Comparison of ENCODE assay signal across 26 cellular contexts in the genomic region with DNA sequence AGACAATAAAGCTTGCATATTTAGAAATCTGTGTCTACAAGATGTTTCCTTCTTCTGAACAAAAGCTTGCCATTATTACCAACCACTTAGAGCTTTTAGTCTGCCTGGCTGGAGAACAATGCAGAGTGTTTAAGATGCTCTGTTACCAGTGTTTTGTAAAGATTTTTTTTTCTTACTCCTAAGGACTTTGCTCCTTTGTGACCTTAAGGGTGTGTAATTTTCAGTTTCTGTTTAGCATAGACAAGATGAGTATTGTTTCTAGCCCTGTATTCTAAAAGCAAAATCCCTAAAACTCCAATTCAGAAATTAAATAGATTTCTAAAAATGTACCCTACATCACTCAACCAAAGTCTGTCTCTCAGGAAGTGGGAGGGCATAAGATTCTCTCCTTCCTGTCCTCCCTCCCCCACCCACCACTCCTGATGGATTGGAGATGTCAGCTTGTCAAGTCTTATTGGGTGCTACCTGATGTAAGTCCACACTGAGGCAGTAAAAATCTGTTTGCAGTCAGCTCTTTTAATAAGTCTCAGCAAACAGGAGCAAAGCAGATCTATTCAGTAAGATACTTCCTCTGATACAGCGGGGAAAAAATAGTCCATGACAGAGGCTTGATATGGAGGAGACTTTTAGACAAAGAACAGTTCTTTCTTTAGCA.
DNase-seq lines count a peak whose midpoint lies in the region; ATAC-seq and TF ChIP-seq lines count a peak whose summit lies in the region.
"Had no signal": no experiment of that assay in that cellular context is flagged by ENCODE, and none has a peak within 500 bp of the region (broad histone marks: within the 10 kb centered on the region; RNA-seq: fewer than 3 reads in every experiment).

No MANE protein-coding gene starts in this region.

- H3K27me3 Mint-ChIP-seq in brain: no peaks in the 10 kb centered on the region
- H3K27me3 Mint-ChIP-seq in neural crest cell (ENCODE audit: low read depth): no peaks in the 10 kb centered on the region
- H3K27me3 Mint-ChIP-seq: activated CD8-positive, alpha-beta T cell treated with anti-CD3 and anti-CD28 coated beads for 36 hours; activated naive CD8-positive, alpha-beta T cell; CD4-positive, alpha-beta T cell; dendritic cell treated with granulocyte-macrophage colony-stimulating factor and Interleukin-4, amounts not matched to agents 40 ng/mL and 50 ng/mL, for 4 days; IgD-negative memory B cell had no signal

- no peaks in the 10 kb centered on the region for H4K20me1 ChIP-seq in BLaER1 treated with 17β-estradiol and CSF1 and Interleukin-3, amounts not matched to agents 10 nM and 100 nM
- no peaks in the 10 kb centered on the region for H4K20me1 ChIP-seq in MM.1S (ENCODE audit: insufficient read depth, low read length)

- H3K36me3 Mint-ChIP-seq in brain (no peaks in the 10 kb centered on the region), neural crest cell (ENCODE audit: low read depth) (peaks cover 2% of the 10 kb centered on the region)
- H3K36me3 Mint-ChIP-seq: activated naive CD8-positive, alpha-beta T cell; IgD-negative memory B cell; natural killer cell had no signal

- H3K79me2 ChIP-seq in MM.1S (ENCODE audit: low read length): no peaks in the 10 kb centered on the region

- no peak overlapping the region for H3K9ac ChIP-seq in BLaER1 treated with 17β-estradiol and CSF1 and Interleukin-3, amounts not matched to agents 10 nM and 100 nM
- H3K9ac ChIP-seq in MM.1S (ENCODE audit: low read length): no peak overlapping the region

- no peak overlapping the region for H3K27ac ChIP-seq in BLaER1 treated with 17β-estradiol and CSF1 and Interleukin-3, amounts not matched to agents 10 nM and 100 nM
- no peak overlapping the region for H3K27ac ChIP-seq in MM.1S (ENCODE audit: low read length)
- H3K27ac ChIP-seq: gastroesophageal sphincter, right lobe of liver had no signal

- H3K27ac Mint-ChIP-seq in brain: peak overlapping the region in 4 of 5 experiments; percentile 8 to 79 (median 45)
- peak overlapping the region; percentile 60 for H3K27ac Mint-ChIP-seq in neural crest cell (ENCODE audit: unreplicated experiment)
- H3K27ac Mint-ChIP-seq: activated CD8-positive, alpha-beta T cell treated with anti-CD3 and anti-CD28 coated beads for 36 hours; activated naive CD8-positive, alpha-beta T cell; CD4-positive, alpha-beta T cell; dendritic cell treated with granulocyte-macrophage colony-stimulating factor and Interleukin-4, amounts not matched to agents 40 ng/mL and 50 ng/mL, for 4 days; IgD-negative memory B cell; natural killer cell; stimulated activated naive CD8-positive, alpha-beta T cell treated with anti-CD3 and anti-CD28 coated beads, Interleukin-15, Interleukin-2, amounts not matched to agents 100 ng/mL and 50 ng/mL, for 24 hours had no signal

- H3K36me3 ChIP-seq in BLaER1 treated with 17β-estradiol and CSF1 and Interleukin-3, amounts not matched to agents 10 nM and 100 nM: no peaks in the 10 kb centered on the region
- H3K36me3 ChIP-seq in MM.1S (replicated peaks; ENCODE audit: insufficient read depth, low read length): no peaks in the 10 kb centered on the region
- H3K36me3 ChIP-seq: gastroesophageal sphincter, right lobe of liver had no signal

- no peak for ATAC-seq in SK-N-SH treated with all-trans-retinoic acid at 6 μM for 48 hours
- ATAC-seq: activated CD8-positive, alpha-beta T cell treated with anti-CD3 and anti-CD28 coated beads for 36 hours; gastroesophageal sphincter; left ventricle myocardium superior; natural killer cell; right lobe of liver had no signal

- TF ChIP-seq CTCF in MM.1S (IDR thresholded peaks at IDR 0.05; ENCODE audit: low read length): no peak
- TF ChIP-seq CTCF in brain (conservative IDR thresholded peaks at IDR 0.05): no peak
- TF ChIP-seq CTCF in neural crest cell (conservative IDR thresholded peaks at IDR 0.05): no peak

- peak overlapping the region in 7 of 11 experiments; percentile 2 to 36 (median 9); a peak in 7 of 22 replicates for H3K4me2 ChIP-seq in BLaER1 treated with 17β-estradiol and CSF1 and Interleukin-3, amounts not matched to agents 10 nM and 100 nM
- no peak overlapping the region for H3K4me2 ChIP-seq in MM.1S (ENCODE audit: low read depth, low read length)

- no peak overlapping the region for H3K4me3 ChIP-seq in BLaER1 treated with 17β-estradiol and CSF1 and Interleukin-3, amounts not matched to agents 10 nM and 100 nM
- no peak overlapping the region for H3K4me3 ChIP-seq in MM.1S (ENCODE audit: low read length)
- H3K4me3 ChIP-seq: gastroesophageal sphincter, right lobe of liver had no signal

- H3K9me3 Mint-ChIP-seq in brain: peaks cover 0 to 3% (median 2%) of the 10 kb centered on the region in 5 experiments
- peaks cover 14% of the 10 kb centered on the region for H3K9me3 Mint-ChIP-seq in neural crest cell
- H3K9me3 Mint-ChIP-seq: CD4-positive, alpha-beta T cell; dendritic cell treated with granulocyte-macrophage colony-stimulating factor and Interleukin-4, amounts not matched to agents 40 ng/mL and 50 ng/mL, for 4 days; IgD-negative memory B cell; stimulated activated naive CD8-positive, alpha-beta T cell treated with anti-CD3 and anti-CD28 coated beads, Interleukin-15, Interleukin-2, amounts not matched to agents 100 ng/mL and 50 ng/mL, for 24 hours had no signal

- no peaks in the 10 kb centered on the region for H3F3A ChIP-seq in MM.1S (ENCODE audit: insufficient read depth, low read length)

- H3K27me3 ChIP-seq in BLaER1 treated with 17β-estradiol and CSF1 and Interleukin-3, amounts not matched to agents 10 nM and 100 nM: no peaks in the 10 kb centered on the region
- no peaks in the 10 kb centered on the region for H3K27me3 ChIP-seq in MM.1S (replicated peaks; ENCODE audit: insufficient read depth, low read length)
- H3K27me3 ChIP-seq: right lobe of liver had no signal

- H2AFZ ChIP-seq in MM.1S (ENCODE audit: low read length): 0 out of 2 replicates have a peak overlapping the region, but pooled peaks have one; percentile 10

- no peaks in the 10 kb centered on the region for H3K9me3 ChIP-seq in BLaER1 treated with 17β-estradiol and CSF1 and Interleukin-3, amounts not matched to agents 10 nM and 100 nM (replicated peaks in 1 of 11)
- H3K9me3 ChIP-seq in MM.1S (replicated peaks; ENCODE audit: insufficient read depth, low read length): no peaks in the 10 kb centered on the region
- H3K9me3 ChIP-seq: gastroesophageal sphincter, right lobe of liver had no signal

- H3K4me1 ChIP-seq in BLaER1 treated with 17β-estradiol and CSF1 and Interleukin-3, amounts not matched to agents 10 nM and 100 nM: peaks cover 0 to 11% (median 10%) of the 10 kb centered on the region in 10 experiments; a peak in 9 of 20 replicates
- H3K4me1 ChIP-seq in MM.1S (ENCODE audit: low read length): no peaks in the 10 kb centered on the region
- H3K4me1 ChIP-seq: gastroesophageal sphincter, right lobe of liver had no signal

- H3K4me1 Mint-ChIP-seq in brain (peaks cover 44% of the 10 kb centered on the region), neural crest cell (peaks cover 18% of the 10 kb centered on the region)
- H3K4me1 Mint-ChIP-seq: IgD-negative memory B cell, natural killer cell had no signal

- H3K4me3 Mint-ChIP-seq in brain: peak overlapping the region in 2 of 5 experiments; percentile 25 to 31
- H3K4me3 Mint-ChIP-seq in neural crest cell: no peak overlapping the region
- H3K4me3 Mint-ChIP-seq: activated CD8-positive, alpha-beta T cell treated with anti-CD3 and anti-CD28 coated beads for 36 hours; activated naive CD8-positive, alpha-beta T cell; CD4-positive, alpha-beta T cell; dendritic cell treated with granulocyte-macrophage colony-stimulating factor and Interleukin-4, amounts not matched to agents 40 ng/mL and 50 ng/mL, for 4 days; IgD-negative memory B cell; natural killer cell; stimulated activated naive CD8-positive, alpha-beta T cell treated with anti-CD3 and anti-CD28 coated beads, Interleukin-15, Interleukin-2, amounts not matched to agents 100 ng/mL and 50 ng/mL, for 24 hours had no signal

- no peaks in the 10 kb centered on the region for H3K9me2 ChIP-seq in MM.1S (replicated peaks; ENCODE audit: insufficient read depth, low read length)

- DNase-seq in MM.1S (peak; percentile 7), neural crest cell (ENCODE audit: low read depth, low spot score) (no peak), SW 1271 (lab: John Stamatoyannopoulos, UW) (no peak)
- DNase-seq in activated CD4-positive, CD25-positive, alpha-beta regulatory T cell treated with anti-CD3 and anti-CD28 coated beads, Interleukin-2, amount 50 U/mL, for 72 hours: no peak
- DNase-seq in activated CD4-positive, alpha-beta T cell treated with anti-CD3 and anti-CD28 coated beads for 1 hour: no peak
- DNase-seq: activated CD8-positive, alpha-beta T cell treated with anti-CD3 and anti-CD28 coated beads for 36 hours; aorta; CD4-positive, alpha-beta T cell; DMS 273 treated with DMSO at 0.1 percent for 48 hours; GF-D8; hypothalamus; left ventricle myocardium superior; midbrain; natural killer cell; NCI-H2081 treated with DMSO at 0.1 percent for 48 hours; NCI-H510A treated with DMSO at 0.1 percent for 48 hours; right lobe of liver; stimulated activated CD4-positive, alpha-beta T cell treated with anti-CD3 and anti-CD28 coated beads, Interleukin-15, amount 100 ng/mL, for 24 hours had no signal

TF ChIP-seq in SK-N-SH treated with all-trans-retinoic acid at 6 μM for 48 hours, 23 proteins besides CTCF, POLR2A, EP300 and RAD21:
- no peak for TF ChIP-seq ESRRG (CRISPR knock-in tag; IDR thresholded peaks at IDR 0.05)
- TF ChIP-seq OSR1 (CRISPR knock-in tag; IDR thresholded peaks at IDR 0.05): no peak
- TF ChIP-seq TCF4 (CRISPR knock-in tag; IDR thresholded peaks at IDR 0.05; ENCODE audit: borderline replicate concordance): no peak
